In the genomic region with DNA sequence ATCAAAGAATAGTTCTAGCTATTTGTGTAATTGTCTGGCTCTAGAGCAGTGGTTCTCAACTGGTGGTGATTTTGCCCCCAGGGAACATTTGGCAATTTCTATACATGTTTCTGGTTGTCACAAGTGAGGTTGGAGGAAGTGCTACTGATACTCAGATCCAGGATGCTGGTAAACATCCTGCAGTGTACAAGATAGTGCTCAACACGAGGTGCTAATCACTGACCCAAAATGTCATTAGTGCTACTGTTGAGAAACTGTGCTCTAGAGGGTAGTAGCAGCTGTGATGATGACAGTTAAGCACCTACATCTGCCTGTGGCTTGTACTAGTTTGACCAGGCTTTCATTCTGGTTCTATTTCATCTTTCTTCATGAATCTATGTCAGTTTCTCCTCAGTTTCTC, we compare ENCODE assay signal across 16 cellular contexts.
A peak's percentile ranks its signal among the peaks of the same experiment; 100 is the strongest.
DNase-seq lines count a peak whose midpoint lies in the region; ATAC-seq lines count a peak whose summit lies in the region.
"Had no signal": no experiment of that assay in that cellular context is flagged by ENCODE, and none has a peak within 500 bp of the region (broad histone marks: within the 10 kb centered on the region; RNA-seq: fewer than 3 reads in every experiment).

No MANE protein-coding gene starts in this region.

- no peaks in the 10 kb centered on the region for H3K36me3 ChIP-seq in BLaER1

- peak; percentile 73 for ATAC-seq in GM18909 (IDR thresholded peaks at IDR 0.05; ENCODE audit: poor library complexity, unreplicated experiment)
- ATAC-seq in GM21825 (IDR thresholded peaks at IDR 0.05; ENCODE audit: unreplicated experiment) = peak; percentile 81
- peak; percentile 74 for ATAC-seq in HG03342 (IDR thresholded peaks at IDR 0.05; ENCODE audit: unreplicated experiment)
- no peak for ATAC-seq in GM19455 (IDR thresholded peaks at IDR 0.05; ENCODE audit: unreplicated experiment)
- ATAC-seq in GM18870 (IDR thresholded peaks at IDR 0.05; ENCODE audit: unreplicated experiment) = no peak
- ATAC-seq: activated T-helper 17 cell treated with anti-CD3 and anti-CD28 coated beads, Interleukin-2, amount 50 U/mL, for 72 hours; mucosa of descending colon had no signal

- H3K9ac ChIP-seq in BLaER1 = no peak overlapping the region

- no peak overlapping the region for H3K4me3 ChIP-seq in BLaER1
- H3K4me3 ChIP-seq: mucosa of descending colon, sigmoid colon had no signal

- H3K4me1 ChIP-seq in BLaER1 = peaks cover 13% of the 10 kb centered on the region
- H3K4me1 ChIP-seq: sigmoid colon had no signal

- H3K4me2 ChIP-seq in BLaER1 = peak overlapping the region; percentile 53

- DNase-seq in DMS79 treated with DMSO at 0.1 percent for 48 hours (lab: John Stamatoyannopoulos, UW) (no peak), cerebellar nuclear complex (lab: John Stamatoyannopoulos, UW) (no peak)
- DNase-seq: caudate nucleus; effector memory CD4-positive, alpha-beta T cell; mucosa of descending colon; MV-4-11; sigmoid colon; stimulated activated CD4-positive, alpha-beta T cell treated with anti-CD3 and anti-CD28 coated beads, Interleukin-2, amount 100 ng/mL, for 48 hours had no signal

- H3K27me3 ChIP-seq in BLaER1 = no peaks in the 10 kb centered on the region
- H3K27me3 ChIP-seq: sigmoid colon had no signal

- no peaks in the 10 kb centered on the region for H3K9me3 ChIP-seq in BLaER1
- H3K9me3 ChIP-seq: mucosa of descending colon, sigmoid colon had no signal

- no peak overlapping the region for H3K27ac ChIP-seq in BLaER1
- H3K27ac ChIP-seq: sigmoid colon, VCaP had no signal

- H4K20me1 ChIP-seq in BLaER1 = no peaks in the 10 kb centered on the region

Comparison
In these comparisons a context has a peak if more than half of its experiments do, and no peak if none do; other contexts are left out.
1. ATAC-seq: peak in GM18909 (single experiment), GM21825 (single experiment) and HG03342 (single experiment); none in GM19455 (single experiment) and GM18870 (single experiment).